In the genomic region with DNA sequence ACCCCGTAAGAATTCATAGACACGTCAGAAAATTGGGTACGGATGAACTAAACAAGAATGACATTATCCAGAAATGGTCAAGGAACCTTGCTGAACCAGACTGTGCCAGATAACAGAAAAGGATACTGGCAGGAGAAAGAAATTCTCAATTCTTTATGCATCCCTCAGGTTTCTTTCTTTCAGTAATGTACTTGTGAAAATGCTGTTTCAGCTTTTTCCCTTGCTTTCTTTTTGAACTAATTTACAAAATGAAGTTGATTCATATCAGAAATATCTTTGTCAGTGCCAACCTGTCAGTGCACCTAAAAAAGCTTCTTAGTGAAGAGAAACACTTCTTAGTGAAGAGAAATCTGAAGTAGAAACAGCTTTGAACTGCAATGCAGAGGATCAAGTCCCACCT, we compare ENCODE assay signal across 24 cellular contexts.
"Had no signal": no experiment of that assay in that cellular context is flagged by ENCODE, and none has a peak within 500 bp of the region (broad histone marks: within the 10 kb centered on the region; RNA-seq: fewer than 3 reads in every experiment).

No MANE protein-coding gene starts in this region.

- H3K9ac ChIP-seq: SK-N-SH had no signal

- H3K27ac ChIP-seq: RWPE1 had no signal

- H3K4me2 ChIP-seq: SK-N-SH had no signal

- ATAC-seq: Panc1, PC-3, T-cell had no signal

- H3K27me3 ChIP-seq: MG63 had no signal

- H3K4me3 ChIP-seq: MG63 had no signal

- H3K36me3 ChIP-seq: MG63 had no signal

- DNase-seq: Karpas-422; KBM-7; MG63; NCI-H1092 treated with DMSO at 0.1 percent for 48 hours; NCI-H1417; NCI-H1436 treated with DMSO at 0.1 percent for 48 hours; NCI-H1694; NCI-H187 treated with DMSO at 0.1 percent for 48 hours; NCI-H2081; NCI-H2107; NCI-H226; NCI-H446; NCI-H510A; NCI-H524 treated with DMSO at 0.1 percent for 48 hours; NCI-H69; NCI-H774; NK-92 treated with Interleukin-12 subunit alpha and Interleukin-12 subunit beta, amount 100 ng/mL, for 24 hours; PC-3; SHP77; SK-N-SH; SW 1271; T-cell had no signal

- H3K9me3 ChIP-seq: MG63, SK-N-SH had no signal
